ENCODE assay signal across 25 cellular contexts in genomic region chr22:26632422-26633155, GRCh38. TPM values are rescaled to one million over a fixed set of nuclear protein-coding genes. Genes with fewer than 3 reads are reported as not detected.
DNase-seq lines count a peak whose midpoint lies in the region; ATAC-seq, FAIRE-seq and TF ChIP-seq lines count a peak whose summit lies in the region.
"Had no signal": no experiment of that assay in that cellular context is flagged by ENCODE, and none has a peak within 500 bp of the region (broad histone marks: within the 10 kb centered on the region; RNA-seq: fewer than 3 reads in every experiment).

No MANE protein-coding gene starts in this region.

- H3K36me3 ChIP-seq in endodermal cell (ENCODE audit: control insufficient read depth, insufficient read depth, low read length) (no peaks in the 10 kb centered on the region), right lobe of liver (no peaks in the 10 kb centered on the region), upper lobe of right lung (no peaks in the 10 kb centered on the region)
- H3K36me3 ChIP-seq: Peyer's patch had no signal

- TF ChIP-seq CTCF in endodermal cell (conservative IDR thresholded peaks at IDR 0.05) (no peak), right lobe of liver (IDR thresholded peaks at IDR 0.05) (no peak), upper lobe of right lung (IDR thresholded peaks at IDR 0.05) (no peak), lower leg skin (IDR thresholded peaks at IDR 0.05) (no peak)

- H3K9me3 ChIP-seq in endodermal cell (ENCODE audit: control insufficient read depth, low read length): no peaks in the 10 kb centered on the region
- no peaks in the 10 kb centered on the region for H3K9me3 ChIP-seq in right lobe of liver
- no peaks in the 10 kb centered on the region for H3K9me3 ChIP-seq in upper lobe of right lung
- H3K9me3 ChIP-seq: Peyer's patch had no signal

- peak overlapping the region; percentile 8 for H3K27ac Mint-ChIP-seq in endodermal cell
- H3K27ac Mint-ChIP-seq: activated T-helper 2 cell treated with anti-CD3 and anti-CD28 coated beads, Interferon-gamma antibody, Interleukin-2, Interleukin-4, amounts not matched to agents 10 μg/mL and 5 μg/mL and 100 μg/mL, durations not matched to agents 14 hours and 24 hours and 36 hours; memory B cell; nephron had no signal

- TF ChIP-seq POLR2A in right lobe of liver (IDR thresholded peaks at IDR 0.05) (no peak), lower leg skin (IDR thresholded peaks at IDR 0.05) (no peak)

- peaks cover 18% of the 10 kb centered on the region for H3K4me1 Mint-ChIP-seq in endodermal cell
- H3K4me1 Mint-ChIP-seq: CD14-positive monocyte, nephron had no signal

- ATAC-seq in Right ventricle myocardium inferior (peak; percentile 31), Right ventricle myocardium superior (ENCODE audit: poor library complexity) (no peak), right lobe of liver (peak; percentile 31 to 74 (median 42)), upper lobe of right lung (peak; percentile 78), HG03175 (IDR thresholded peaks at IDR 0.05; ENCODE audit: unreplicated experiment) (no peak)

- no peak overlapping the region for H3K4me3 Mint-ChIP-seq in endodermal cell
- H3K4me3 Mint-ChIP-seq: CD14-positive monocyte, memory B cell, nephron had no signal

- H3K4me3 ChIP-seq in endodermal cell (ENCODE audit: low read length) (no peak overlapping the region), right lobe of liver (no peak overlapping the region), upper lobe of right lung (no peak overlapping the region), lower leg skin (ENCODE audit: low read depth, poor library complexity, severe bottlenecking) (no peak overlapping the region)
- H3K4me3 ChIP-seq: Peyer's patch had no signal

- H3K27ac ChIP-seq in endodermal cell (ENCODE audit: low read depth, low read length): no peak overlapping the region
- H3K27ac ChIP-seq in right lobe of liver: no peak overlapping the region
- peak overlapping the region; percentile 60 for H3K27ac ChIP-seq in upper lobe of right lung
- H3K27ac ChIP-seq: Peyer's patch had no signal

- H3K9ac ChIP-seq in endodermal cell (ENCODE audit: extremely low read depth, low read length, poor library complexity, severe bottlenecking): no peak overlapping the region

- H3K27me3 Mint-ChIP-seq in endodermal cell (ENCODE audit: insufficient read depth): no peaks in the 10 kb centered on the region

- H3K27me3 ChIP-seq in endodermal cell (ENCODE audit: control insufficient read depth, insufficient read depth, low read length, poor library complexity, severe bottlenecking) (no peaks in the 10 kb centered on the region), right lobe of liver (no peaks in the 10 kb centered on the region), upper lobe of right lung (peaks cover 5% of the 10 kb centered on the region)
- H3K27me3 ChIP-seq: Peyer's patch had no signal

- intact Hi-C loops in Right ventricle myocardium inferior (cut with DNase I): no loop called here
- intact Hi-C loops in Right ventricle myocardium superior (cut with DNase I): no loop called here
- intact Hi-C loops in right lobe of liver (cut with DNase I): no loop called here
- intact Hi-C loops in upper lobe of right lung (cut with DNase I): no loop called here
- intact Hi-C loops in lower leg skin (cut with DNase I; ENCODE audit: low total_unique reads): loop anchor here (10.0 kb wide), 1 partner anchor 258 kb away; no protein-coding TSS in a partner anchor

- FAIRE-seq in frontal cortex (lab: Jason Lieb, UNC): no peak
- FAIRE-seq: A204.1, H54 had no signal

- H3K4me1 ChIP-seq in endodermal cell (ENCODE audit: control insufficient read depth, insufficient read depth, low read length) (no peaks in the 10 kb centered on the region), right lobe of liver (no peaks in the 10 kb centered on the region), upper lobe of right lung (peaks cover 5% of the 10 kb centered on the region)

- DNase-seq in Right ventricle myocardium inferior (ENCODE audit: missing footprints) (no peak), Right ventricle myocardium superior (no peak), endodermal cell (no peak), right lobe of liver (no peak), upper lobe of right lung (no peak), lower leg skin (ENCODE audit: low spot score in 2 of 2) (no peak), frontal cortex (ENCODE audit: low spot score in 2 of 2) (no peak)
- DNase-seq: amniotic stem cell; central memory CD4-positive, alpha-beta T cell; DMS153; effector CD8-positive, alpha-beta T cell; Karpas-422; NCI-H1092 treated with DMSO at 0.1 percent for 48 hours; NCI-H2107; NCI-H748 treated with DMSO at 0.1 percent for 48 hours; Peyer's patch; stimulated activated naive CD4-positive, alpha-beta T cell treated with Interleukin-2 at 50 U/mL for 16 hours had no signal

- H3K9me3 Mint-ChIP-seq in endodermal cell: no peaks in the 10 kb centered on the region
- H3K9me3 Mint-ChIP-seq: activated T-helper 2 cell treated with anti-CD3 and anti-CD28 coated beads, Interferon-gamma antibody, Interleukin-2, Interleukin-4, amounts not matched to agents 10 μg/mL and 5 μg/mL and 100 μg/mL, durations not matched to agents 14 hours and 24 hours and 36 hours; memory B cell had no signal

- WGBS in endodermal cell (ENCODE audit: insufficient coverage in 1 of 2, insufficient read length in 1 of 2), 2 experiments: 67% methylated on average over 3 to 8 of the region's 8 CpGs
- WGBS in right lobe of liver (ENCODE audit: insufficient coverage, low coverage, low lambda C conversion rate, missing lambda C conversion rate): 49% methylated on average over 4 of the region's 8 CpGs
- WGBS in lower leg skin, 2 donors: 59 to 73% methylated on average over 8 of the region's 8 CpGs

- no peaks in the 10 kb centered on the region for H3K36me3 Mint-ChIP-seq in endodermal cell (ENCODE audit: low read depth)
- H3K36me3 Mint-ChIP-seq: CD14-positive monocyte, memory B cell had no signal

RNA-seq across cellular contexts. Expression of gene CRYBA4, which starts 10.8 kb away (rescaled TPM):
- total RNA-seq in Right ventricle myocardium inferior: not detected
- total RNA-seq in Right ventricle myocardium superior: not detected
- total RNA-seq in endodermal cell: not detected
- 0.39 TPM for polyA plus RNA-seq in endodermal cell (2013, experiment 1 of 2)
- 0.50 TPM for polyA plus RNA-seq in endodermal cell (2013, experiment 2 of 2)
- total RNA-seq in right lobe of liver: not detected
- total RNA-seq in upper lobe of right lung: not detected
- not detected for total RNA-seq in lower leg skin
- not detected for total RNA-seq in frontal cortex
- total RNA-seq: activated T-helper 2 cell treated with anti-CD3 and anti-CD28 coated beads, Interferon-gamma antibody, Interleukin-2, Interleukin-4, amounts not matched to agents 10 μg/mL and 5 μg/mL and 100 μg/mL, durations not matched to agents 14 hours and 24 hours and 36 hours; Peyer's patch; urinary bladder had no signal
- polyA plus RNA-seq: CD14-positive monocyte, urinary bladder had no signal

RNA-seq across cellular contexts. Expression of gene CRYBB1, which starts 14.8 kb away (rescaled TPM):
- total RNA-seq in Right ventricle myocardium inferior: 0.87 TPM
- total RNA-seq in Right ventricle myocardium superior: 0.65 TPM
- total RNA-seq in endodermal cell: 1 to 10 TPM in 1 of 2 donors, under 1 TPM in 1; 0.33 to 1.7 TPM
- 0.21 TPM for polyA plus RNA-seq in endodermal cell (2013, experiment 1 of 2)
- polyA plus RNA-seq in endodermal cell (2013, experiment 2 of 2): not detected
- total RNA-seq in right lobe of liver: under 1 TPM in 2 of 6 experiments, not detected in 4; 0.53 to 0.59 TPM
- total RNA-seq in upper lobe of right lung: 0.55 TPM
- total RNA-seq in lower leg skin: under 1 TPM in 1 of 4 donors, not detected in 3; 0.42 TPM
- total RNA-seq in frontal cortex: 2.0 TPM
- total RNA-seq: activated T-helper 2 cell treated with anti-CD3 and anti-CD28 coated beads, Interferon-gamma antibody, Interleukin-2, Interleukin-4, amounts not matched to agents 10 μg/mL and 5 μg/mL and 100 μg/mL, durations not matched to agents 14 hours and 24 hours and 36 hours; Peyer's patch had no signal

RNA-seq across cellular contexts. Expression of gene MIAT, which starts 24.8 kb away (rescaled TPM):
- total RNA-seq in Right ventricle myocardium inferior (0.38 TPM), Right ventricle myocardium superior (0.48 TPM), endodermal cell (1 to 10 TPM; 1.2 to 4.4 TPM), right lobe of liver (1 to 10 TPM in 1 of 6 experiments, under 1 TPM in 5; 0.19 to 3.2 (median 0.47) TPM), upper lobe of right lung (6.1 TPM), lower leg skin (1 to 10 TPM in 2 of 4 donors, under 1 TPM in 2; 0.47 to 2.4 (median 1.4) TPM), frontal cortex (110 TPM)
- polyA plus RNA-seq in endodermal cell (2013, experiment 1 of 2): 208 TPM
- 156 TPM for polyA plus RNA-seq in endodermal cell (2013, experiment 2 of 2)

RNA-seq across cellular contexts. Expression of gene TPST2, which starts 42.7 kb away (rescaled TPM):
- total RNA-seq in Right ventricle myocardium inferior (29.1 TPM), Right ventricle myocardium superior (30.1 TPM), endodermal cell (10 to 100 TPM; 38.9 to 53.2 TPM), right lobe of liver (100 to 1,000 TPM in 2 of 6 experiments, 10 to 100 TPM in 4; 53.2 to 117 (median 66.9) TPM), upper lobe of right lung (83.1 TPM), lower leg skin (10 to 100 TPM; 54.9 to 60.6 (median 58.5) TPM), frontal cortex (6.1 TPM)
- 22.0 TPM for polyA plus RNA-seq in endodermal cell (2013, experiment 1 of 2)
- 19.7 TPM for polyA plus RNA-seq in endodermal cell (2013, experiment 2 of 2)

Comparison
In these comparisons a context has a peak if more than half of its experiments do, and no peak if none do; other contexts are left out.
1. ATAC-seq: peak in Right ventricle myocardium inferior (single experiment), right lobe of liver (4 of 4) and upper lobe of right lung (single experiment); none in Right ventricle myocardium superior (single experiment) and HG03175 (single experiment).
2. RNA of gene MIAT, which starts 24.8 kb away (total RNA-seq): 110 TPM in frontal cortex (single experiment); 6.1 TPM in upper lobe of right lung (single experiment), 1.2 to 4.4 TPM in endodermal cell, 0.47 to 2.4 TPM in lower leg skin, 0.48 TPM in Right ventricle myocardium superior (single experiment), 0.19 to 3.2 TPM in right lobe of liver and 0.38 TPM in Right ventricle myocardium inferior (single experiment); every median in the first group is over 10 times any median in the second.